1 cellular context compared by ENCODE assay signal in the genomic region with DNA sequence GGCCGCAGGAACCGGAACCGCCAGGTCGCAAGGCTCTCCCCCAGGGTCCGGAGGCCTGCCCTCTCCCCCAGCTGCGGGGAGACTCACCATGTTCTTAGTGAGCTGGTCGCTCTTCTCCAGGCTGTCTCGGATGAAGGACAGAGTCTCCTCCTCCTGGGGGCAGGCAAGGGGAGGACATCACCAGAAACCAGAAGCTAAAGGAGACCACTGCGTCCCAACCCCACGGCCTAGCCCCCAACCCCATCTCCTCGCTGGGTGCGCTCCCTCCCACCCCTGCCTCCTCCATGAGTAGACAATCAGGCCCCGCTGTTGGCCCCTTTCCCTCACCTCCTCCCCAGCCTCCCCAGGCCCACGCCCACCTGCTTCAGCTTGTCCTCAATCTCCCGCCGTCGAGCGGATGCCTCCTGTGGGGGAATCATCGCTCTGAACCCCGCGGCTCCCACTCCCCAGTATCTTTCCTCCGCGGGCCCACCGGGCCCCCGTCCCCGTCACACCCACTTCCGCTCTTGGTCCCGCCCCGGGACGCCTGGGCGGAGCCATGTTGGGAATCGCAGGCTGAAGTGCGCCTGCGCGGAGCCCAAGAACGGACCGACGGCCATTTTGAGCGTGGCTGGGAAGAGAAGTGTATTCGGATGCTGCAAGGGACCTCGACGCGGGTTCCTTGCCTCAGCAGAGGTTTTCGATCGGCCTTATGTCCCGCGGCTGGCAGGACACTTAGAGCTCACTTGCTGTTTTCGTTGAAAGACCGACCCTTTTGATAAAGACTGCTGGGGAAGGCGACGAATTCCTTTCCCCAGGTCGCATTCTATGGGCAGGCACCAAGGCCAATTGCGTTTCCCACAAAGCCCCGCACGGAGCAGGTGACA.
A peak's percentile ranks its signal among the peaks of the same experiment; 100 is the strongest.
TF ChIP-seq lines count a peak whose summit lies in the region.

A gene with protein sequence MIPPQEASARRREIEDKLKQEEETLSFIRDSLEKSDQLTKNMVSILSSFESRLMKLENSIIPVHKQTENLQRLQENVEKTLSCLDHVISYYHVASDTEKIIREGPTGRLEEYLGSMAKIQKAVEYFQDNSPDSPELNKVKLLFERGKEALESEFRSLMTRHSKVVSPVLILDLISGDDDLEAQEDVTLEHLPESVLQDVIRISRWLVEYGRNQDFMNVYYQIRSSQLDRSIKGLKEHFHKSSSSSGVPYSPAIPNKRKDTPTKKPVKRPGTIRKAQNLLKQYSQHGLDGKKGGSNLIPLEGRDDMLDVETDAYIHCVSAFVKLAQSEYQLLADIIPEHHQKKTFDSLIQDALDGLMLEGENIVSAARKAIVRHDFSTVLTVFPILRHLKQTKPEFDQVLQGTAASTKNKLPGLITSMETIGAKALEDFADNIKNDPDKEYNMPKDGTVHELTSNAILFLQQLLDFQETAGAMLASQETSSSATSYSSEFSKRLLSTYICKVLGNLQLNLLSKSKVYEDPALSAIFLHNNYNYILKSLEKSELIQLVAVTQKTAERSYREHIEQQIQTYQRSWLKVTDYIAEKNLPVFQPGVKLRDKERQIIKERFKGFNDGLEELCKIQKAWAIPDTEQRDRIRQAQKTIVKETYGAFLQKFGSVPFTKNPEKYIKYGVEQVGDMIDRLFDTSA (minus strand): TSS at position 514 of the 866 bp plus-strand sequence. CDS start 95 bp downstream, at position 419.

TF ChIP-seq in K562, 482 proteins besides CTCF, POLR2A, EP300 and RAD21 (continued from another document and continues in another):
- TF ChIP-seq, protein P1, sequence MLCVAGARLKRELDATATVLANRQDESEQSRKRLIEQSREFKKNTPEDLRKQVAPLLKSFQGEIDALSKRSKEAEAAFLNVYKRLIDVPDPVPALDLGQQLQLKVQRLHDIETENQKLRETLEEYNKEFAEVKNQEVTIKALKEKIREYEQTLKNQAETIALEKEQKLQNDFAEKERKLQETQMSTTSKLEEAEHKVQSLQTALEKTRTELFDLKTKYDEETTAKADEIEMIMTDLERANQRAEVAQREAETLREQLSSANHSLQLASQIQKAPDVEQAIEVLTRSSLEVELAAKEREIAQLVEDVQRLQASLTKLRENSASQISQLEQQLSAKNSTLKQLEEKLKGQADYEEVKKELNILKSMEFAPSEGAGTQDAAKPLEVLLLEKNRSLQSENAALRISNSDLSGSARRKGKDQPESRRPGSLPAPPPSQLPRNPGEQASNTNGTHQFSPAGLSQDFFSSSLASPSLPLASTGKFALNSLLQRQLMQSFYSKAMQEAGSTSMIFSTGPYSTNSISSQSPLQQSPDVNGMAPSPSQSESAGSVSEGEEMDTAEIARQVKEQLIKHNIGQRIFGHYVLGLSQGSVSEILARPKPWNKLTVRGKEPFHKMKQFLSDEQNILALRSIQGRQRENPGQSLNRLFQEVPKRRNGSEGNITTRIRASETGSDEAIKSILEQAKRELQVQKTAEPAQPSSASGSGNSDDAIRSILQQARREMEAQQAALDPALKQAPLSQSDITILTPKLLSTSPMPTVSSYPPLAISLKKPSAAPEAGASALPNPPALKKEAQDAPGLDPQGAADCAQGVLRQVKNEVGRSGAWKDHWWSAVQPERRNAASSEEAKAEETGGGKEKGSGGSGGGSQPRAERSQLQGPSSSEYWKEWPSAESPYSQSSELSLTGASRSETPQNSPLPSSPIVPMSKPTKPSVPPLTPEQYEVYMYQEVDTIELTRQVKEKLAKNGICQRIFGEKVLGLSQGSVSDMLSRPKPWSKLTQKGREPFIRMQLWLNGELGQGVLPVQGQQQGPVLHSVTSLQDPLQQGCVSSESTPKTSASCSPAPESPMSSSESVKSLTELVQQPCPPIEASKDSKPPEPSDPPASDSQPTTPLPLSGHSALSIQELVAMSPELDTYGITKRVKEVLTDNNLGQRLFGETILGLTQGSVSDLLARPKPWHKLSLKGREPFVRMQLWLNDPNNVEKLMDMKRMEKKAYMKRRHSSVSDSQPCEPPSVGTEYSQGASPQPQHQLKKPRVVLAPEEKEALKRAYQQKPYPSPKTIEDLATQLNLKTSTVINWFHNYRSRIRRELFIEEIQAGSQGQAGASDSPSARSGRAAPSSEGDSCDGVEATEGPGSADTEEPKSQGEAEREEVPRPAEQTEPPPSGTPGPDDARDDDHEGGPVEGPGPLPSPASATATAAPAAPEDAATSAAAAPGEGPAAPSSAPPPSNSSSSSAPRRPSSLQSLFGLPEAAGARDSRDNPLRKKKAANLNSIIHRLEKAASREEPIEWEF (CRISPR knock-in tag; IDR thresholded peaks at IDR 0.05) = no peak
- TF ChIP-seq ELF4 (CRISPR knock-in tag; IDR thresholded peaks at IDR 0.05) (no peak; the same call in 1 of the 2 replicates), TAF1 (IDR thresholded peaks at IDR 0.05; ENCODE audit: control insufficient read depth, extremely low read depth, insufficient read depth, low read length, severe bottlenecking) (peak; percentile 65), CHD2 (IDR thresholded peaks at IDR 0.05; ENCODE audit: low read depth, low read length) (no peak), CC2D1A (IDR thresholded peaks at IDR 0.05) (no peak), SUPT5H (IDR thresholded peaks at IDR 0.05) (peak; percentile 83), JUND (IDR thresholded peaks at IDR 0.05; ENCODE audit: borderline replicate concordance, low read depth, low read length) (no peak; the same call in 1 of the 2 replicates), JUND (tag; IDR thresholded peaks at IDR 0.05; ENCODE audit: borderline replicate concordance, low read depth, low read length) (0 out of 3 replicates have a peak, but pooled peaks have one; percentile 28), HCFC1 (IDR thresholded peaks at IDR 0.05; ENCODE audit: low read depth, low read length) (peak; percentile 71), OTX1 (CRISPR knock-in tag; IDR thresholded peaks at IDR 0.05) (0 out of 2 replicates have a peak, but pooled peaks have one; percentile 23), POLR2H (tag; IDR thresholded peaks at IDR 0.05; ENCODE audit: low read depth) (no peak; the same call in 1 of the 2 replicates), BRD4 (IDR thresholded peaks at IDR 0.05) (peak; percentile 69; the same call in 1 of the 2 replicates), SAFB2 (IDR thresholded peaks at IDR 0.05; ENCODE audit: borderline replicate concordance, low read depth, low read length, severe bottlenecking) (no peak), EGR1 (conservative IDR thresholded peaks at IDR 0.05) (peak; percentile 64; the same call in 1 of the 2 replicates), GABPA (tag; conservative IDR thresholded peaks at IDR 0.05; ENCODE audit: low read depth) (peak; percentile 91), HDAC1 (IDR thresholded peaks at IDR 0.05) (peak in 1 of 2 experiments; percentile 95; a peak in 2 of 4 replicates), YY1 (IDR thresholded peaks at IDR 0.05; ENCODE audit: borderline replicate concordance in 1 of 3, control insufficient read depth in 1 of 3, extremely low read depth in 1 of 3, insufficient read depth in 3 of 3, insufficient read length in 1 of 3, insufficient replicate concordance in 2 of 3, low read depth in 1 of 3, low read length in 2 of 3) (peak; percentile 88 to 98 (median 96)), L3MBTL2 (IDR thresholded peaks at IDR 0.05) (peak; percentile 79; the same call in 1 of the 2 replicates), CBX5 (IDR thresholded peaks at IDR 0.05; ENCODE audit: borderline replicate concordance, low read depth) (no peak)
- TF ChIP-seq, protein P2, sequence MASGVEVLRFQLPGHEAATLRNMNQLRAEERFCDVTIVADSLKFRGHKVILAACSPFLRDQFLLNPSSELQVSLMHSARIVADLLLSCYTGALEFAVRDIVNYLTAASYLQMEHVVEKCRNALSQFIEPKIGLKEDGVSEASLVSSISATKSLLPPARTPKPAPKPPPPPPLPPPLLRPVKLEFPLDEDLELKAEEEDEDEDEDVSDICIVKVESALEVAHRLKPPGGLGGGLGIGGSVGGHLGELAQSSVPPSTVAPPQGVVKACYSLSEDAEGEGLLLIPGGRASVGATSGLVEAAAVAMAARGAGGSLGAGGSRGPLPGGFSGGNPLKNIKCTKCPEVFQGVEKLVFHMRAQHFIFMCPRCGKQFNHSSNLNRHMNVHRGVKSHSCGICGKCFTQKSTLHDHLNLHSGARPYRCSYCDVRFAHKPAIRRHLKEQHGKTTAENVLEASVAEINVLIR (CRISPR knock-in tag; IDR thresholded peaks at IDR 0.05) = no peak
- TF ChIP-seq, protein P3, sequence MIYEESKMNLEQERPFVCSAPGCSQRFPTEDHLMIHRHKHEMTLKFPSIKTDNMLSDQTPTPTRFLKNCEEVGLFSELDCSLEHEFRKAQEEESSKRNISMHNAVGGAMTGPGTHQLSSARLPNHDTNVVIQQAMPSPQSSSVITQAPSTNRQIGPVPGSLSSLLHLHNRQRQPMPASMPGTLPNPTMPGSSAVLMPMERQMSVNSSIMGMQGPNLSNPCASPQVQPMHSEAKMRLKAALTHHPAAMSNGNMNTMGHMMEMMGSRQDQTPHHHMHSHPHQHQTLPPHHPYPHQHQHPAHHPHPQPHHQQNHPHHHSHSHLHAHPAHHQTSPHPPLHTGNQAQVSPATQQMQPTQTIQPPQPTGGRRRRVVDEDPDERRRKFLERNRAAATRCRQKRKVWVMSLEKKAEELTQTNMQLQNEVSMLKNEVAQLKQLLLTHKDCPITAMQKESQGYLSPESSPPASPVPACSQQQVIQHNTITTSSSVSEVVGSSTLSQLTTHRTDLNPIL (CRISPR knock-in tag; IDR thresholded peaks at IDR 0.05) = no peak
- TF ChIP-seq, protein P4, sequence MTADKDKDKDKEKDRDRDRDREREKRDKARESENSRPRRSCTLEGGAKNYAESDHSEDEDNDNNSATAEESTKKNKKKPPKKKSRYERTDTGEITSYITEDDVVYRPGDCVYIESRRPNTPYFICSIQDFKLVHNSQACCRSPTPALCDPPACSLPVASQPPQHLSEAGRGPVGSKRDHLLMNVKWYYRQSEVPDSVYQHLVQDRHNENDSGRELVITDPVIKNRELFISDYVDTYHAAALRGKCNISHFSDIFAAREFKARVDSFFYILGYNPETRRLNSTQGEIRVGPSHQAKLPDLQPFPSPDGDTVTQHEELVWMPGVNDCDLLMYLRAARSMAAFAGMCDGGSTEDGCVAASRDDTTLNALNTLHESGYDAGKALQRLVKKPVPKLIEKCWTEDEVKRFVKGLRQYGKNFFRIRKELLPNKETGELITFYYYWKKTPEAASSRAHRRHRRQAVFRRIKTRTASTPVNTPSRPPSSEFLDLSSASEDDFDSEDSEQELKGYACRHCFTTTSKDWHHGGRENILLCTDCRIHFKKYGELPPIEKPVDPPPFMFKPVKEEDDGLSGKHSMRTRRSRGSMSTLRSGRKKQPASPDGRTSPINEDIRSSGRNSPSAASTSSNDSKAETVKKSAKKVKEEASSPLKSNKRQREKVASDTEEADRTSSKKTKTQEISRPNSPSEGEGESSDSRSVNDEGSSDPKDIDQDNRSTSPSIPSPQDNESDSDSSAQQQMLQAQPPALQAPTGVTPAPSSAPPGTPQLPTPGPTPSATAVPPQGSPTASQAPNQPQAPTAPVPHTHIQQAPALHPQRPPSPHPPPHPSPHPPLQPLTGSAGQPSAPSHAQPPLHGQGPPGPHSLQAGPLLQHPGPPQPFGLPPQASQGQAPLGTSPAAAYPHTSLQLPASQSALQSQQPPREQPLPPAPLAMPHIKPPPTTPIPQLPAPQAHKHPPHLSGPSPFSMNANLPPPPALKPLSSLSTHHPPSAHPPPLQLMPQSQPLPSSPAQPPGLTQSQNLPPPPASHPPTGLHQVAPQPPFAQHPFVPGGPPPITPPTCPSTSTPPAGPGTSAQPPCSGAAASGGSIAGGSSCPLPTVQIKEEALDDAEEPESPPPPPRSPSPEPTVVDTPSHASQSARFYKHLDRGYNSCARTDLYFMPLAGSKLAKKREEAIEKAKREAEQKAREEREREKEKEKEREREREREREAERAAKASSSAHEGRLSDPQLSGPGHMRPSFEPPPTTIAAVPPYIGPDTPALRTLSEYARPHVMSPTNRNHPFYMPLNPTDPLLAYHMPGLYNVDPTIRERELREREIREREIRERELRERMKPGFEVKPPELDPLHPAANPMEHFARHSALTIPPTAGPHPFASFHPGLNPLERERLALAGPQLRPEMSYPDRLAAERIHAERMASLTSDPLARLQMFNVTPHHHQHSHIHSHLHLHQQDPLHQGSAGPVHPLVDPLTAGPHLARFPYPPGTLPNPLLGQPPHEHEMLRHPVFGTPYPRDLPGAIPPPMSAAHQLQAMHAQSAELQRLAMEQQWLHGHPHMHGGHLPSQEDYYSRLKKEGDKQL (CRISPR knock-in tag; IDR thresholded peaks at IDR 0.05; ENCODE audit: borderline replicate concordance) = no peak
- TF ChIP-seq, protein P5, sequence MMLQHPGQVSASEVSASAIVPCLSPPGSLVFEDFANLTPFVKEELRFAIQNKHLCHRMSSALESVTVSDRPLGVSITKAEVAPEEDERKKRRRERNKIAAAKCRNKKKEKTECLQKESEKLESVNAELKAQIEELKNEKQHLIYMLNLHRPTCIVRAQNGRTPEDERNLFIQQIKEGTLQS (IDR thresholded peaks at IDR 0.05) = no peak
- TF ChIP-seq, protein P5 (CRISPR knock-in tag; conservative IDR thresholded peaks at IDR 0.05) = no peak
- TF ChIP-seq, protein P6, sequence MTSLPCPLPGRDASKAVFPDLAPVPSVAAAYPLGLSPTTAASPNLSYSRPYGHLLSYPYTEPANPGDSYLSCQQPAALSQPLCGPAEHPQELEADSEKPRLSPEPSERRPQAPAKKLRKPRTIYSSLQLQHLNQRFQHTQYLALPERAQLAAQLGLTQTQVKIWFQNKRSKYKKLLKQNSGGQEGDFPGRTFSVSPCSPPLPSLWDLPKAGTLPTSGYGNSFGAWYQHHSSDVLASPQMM (CRISPR knock-in tag; IDR thresholded peaks at IDR 0.05) = no peak
- TF ChIP-seq, protein P7, sequence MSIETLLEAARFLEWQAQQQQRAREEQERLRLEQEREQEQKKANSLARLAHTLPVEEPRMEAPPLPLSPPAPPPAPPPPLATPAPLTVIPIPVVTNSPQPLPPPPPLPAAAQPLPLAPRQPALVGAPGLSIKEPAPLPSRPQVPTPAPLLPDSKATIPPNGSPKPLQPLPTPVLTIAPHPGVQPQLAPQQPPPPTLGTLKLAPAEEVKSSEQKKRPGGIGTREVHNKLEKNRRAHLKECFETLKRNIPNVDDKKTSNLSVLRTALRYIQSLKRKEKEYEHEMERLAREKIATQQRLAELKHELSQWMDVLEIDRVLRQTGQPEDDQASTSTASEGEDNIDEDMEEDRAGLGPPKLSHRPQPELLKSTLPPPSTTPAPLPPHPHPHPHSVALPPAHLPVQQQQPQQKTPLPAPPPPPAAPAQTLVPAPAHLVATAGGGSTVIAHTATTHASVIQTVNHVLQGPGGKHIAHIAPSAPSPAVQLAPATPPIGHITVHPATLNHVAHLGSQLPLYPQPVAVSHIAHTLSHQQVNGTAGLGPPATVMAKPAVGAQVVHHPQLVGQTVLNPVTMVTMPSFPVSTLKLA (conservative IDR thresholded peaks at IDR 0.05) = peak in 1 of 2 experiments; percentile 79; a peak in 2 of 4 replicates
